In genomic region chr11:96388891-96389603, GRCh38 we compare ENCODE assay signal across 8 cellular contexts. TPM values are rescaled to one million over a fixed set of nuclear protein-coding genes. Genes with fewer than 3 reads are reported as not detected.
A peak's percentile ranks its signal among the peaks of the same experiment; 100 is the strongest.
DNase-seq lines count a peak whose midpoint lies in the region; ATAC-seq and TF ChIP-seq lines count a peak whose summit lies in the region.

No MANE protein-coding gene starts in this region.

- peaks cover 1% of the 10 kb centered on the region for H3K79me2 ChIP-seq in mesendoderm (ENCODE audit: control insufficient read depth, insufficient read depth, low read length)

- H3K27ac ChIP-seq in CD4-positive, CD25-positive, alpha-beta regulatory T cell (ENCODE audit: insufficient read depth, low read length, poor library complexity, severe bottlenecking): peak overlapping the region; percentile 84
- H3K27ac ChIP-seq in Panc1 (ENCODE audit: low read length) (peak overlapping the region; percentile 92), ectodermal cell (ENCODE audit: insufficient read depth, low read depth, low read length, poor library complexity, severe bottlenecking) (peak overlapping the region; percentile 99), mesendoderm (ENCODE audit: low read depth, low read length) (peak overlapping the region; percentile 95), upper lobe of left lung (peak overlapping the region; percentile 92 to 98 (median 94))

- no peak overlapping the region for H3K23ac ChIP-seq in mesendoderm (ENCODE audit: low read length)

- peak overlapping the region; percentile 87 to 97 (median 87) for H3K27ac Mint-ChIP-seq in CD4-positive, CD25-positive, alpha-beta regulatory T cell

- 0 to 1% methylated on average over 17 to 18 of the region's 21 CpGs for WGBS in ectodermal cell, 2 experiments
- WGBS in mesendoderm (ENCODE audit: extremely low coverage, insufficient coverage, low lambda C conversion rate): no CpG with 5 or more reads among the region's 21 CpGs
- WGBS in upper lobe of left lung, 2 donors: 0 to 1% methylated on average over 18 to 21 of the region's 21 CpGs

- no peaks in the 10 kb centered on the region for H3K9me3 ChIP-seq in CD4-positive, CD25-positive, alpha-beta regulatory T cell (ENCODE audit: control insufficient read depth in 2 of 2, low read length in 2 of 2)
- H3K9me3 ChIP-seq in Panc1 (ENCODE audit: control insufficient read depth, insufficient read depth, low read depth, low read length) (no peaks in the 10 kb centered on the region), ectodermal cell (ENCODE audit: control insufficient read depth, low read length) (no peaks in the 10 kb centered on the region), upper lobe of left lung (no peaks in the 10 kb centered on the region)

- no peak overlapping the region for H4K5ac ChIP-seq in mesendoderm (ENCODE audit: low read length)

- POLR2A ChIA-PET in Panc1 (lab: Charles Lee): interaction anchor here (0.6 to 1.3 kb wide), 8 partner anchors 32 to 1325 kb away, joined by 3 to 7 read pairs (median 3); partner anchors contain the start of gene MAML2

- H4K8ac ChIP-seq in mesendoderm (ENCODE audit: low read depth, low read length): no peak overlapping the region

- peak overlapping the region; percentile 82 for H3K9ac ChIP-seq in mesendoderm (ENCODE audit: low read length)

- no peak overlapping the region for H2BK120ac ChIP-seq in mesendoderm (ENCODE audit: low read depth, low read length)

- no peak for DNase-seq in CD4-positive, CD25-positive, alpha-beta regulatory T cell
- DNase-seq in Panc1 (ENCODE audit: low read depth, low spot score): no peak
- DNase-seq in mesendoderm: peak; percentile 84
- peak in 1 of 2 donors; percentile 56 for DNase-seq in upper lobe of left lung
- DNase-seq in GM13976 (ENCODE audit: low spot score): no peak

- peak overlapping the region; percentile 94 for H3K4me3 ChIP-seq in CD4-positive, CD25-positive, alpha-beta regulatory T cell (ENCODE audit: low read depth, low read length)
- peak overlapping the region; percentile 81 to 84 for H3K4me3 ChIP-seq in Panc1 (ENCODE audit: low read depth in 2 of 2, low read length in 2 of 2)
- H3K4me3 ChIP-seq in ectodermal cell (ENCODE audit: insufficient read depth, low read depth, low read length): peak overlapping the region; percentile 82
- peak overlapping the region; percentile 83 for H3K4me3 ChIP-seq in mesendoderm (ENCODE audit: low read length)
- H3K4me3 ChIP-seq in upper lobe of left lung: peak overlapping the region; percentile 86 to 96 (median 93)

- in situ Hi-C loops in Panc1 (cut with HindIII; ENCODE audit: low pct_unique_long_range_greater_than_20kb, low sequenced_read_pairs): no loop called here
- in situ Hi-C loops in GM13976 (cut with MboI; ENCODE audit: low sequenced_read_pairs, unreplicated experiment): no loop called here

- H3K27me3 ChIP-seq in CD4-positive, CD25-positive, alpha-beta regulatory T cell (ENCODE audit: control insufficient read depth, insufficient read depth, low read length): no peaks in the 10 kb centered on the region
- no peaks in the 10 kb centered on the region for H3K27me3 ChIP-seq in Panc1 (ENCODE audit: control insufficient read depth, insufficient read depth, low read length)
- H3K27me3 ChIP-seq in ectodermal cell (ENCODE audit: control insufficient read depth, insufficient read depth, low read length, poor library complexity, severe bottlenecking): no peaks in the 10 kb centered on the region
- H3K27me3 ChIP-seq in mesendoderm (ENCODE audit: insufficient read depth, low read length, poor library complexity): no peaks in the 10 kb centered on the region
- no peaks in the 10 kb centered on the region for H3K27me3 ChIP-seq in upper lobe of left lung

- peak overlapping the region; percentile 6 for H3K4me2 ChIP-seq in mesendoderm (ENCODE audit: low read length)

- TF ChIP-seq CTCF in Panc1 (IDR thresholded peaks at IDR 0.05): no peak
- TF ChIP-seq CTCF in upper lobe of left lung (IDR thresholded peaks at IDR 0.05): no peak
- TF ChIP-seq CTCF in GM13976 (IDR thresholded peaks at IDR 0.05; ENCODE audit: borderline replicate concordance, control extremely low read depth, extremely low read depth, insufficient read depth, missing control alignments): no peak

- H2BK5ac ChIP-seq in mesendoderm (ENCODE audit: low read length): no peak overlapping the region

- no peak for TF ChIP-seq POLR2A in upper lobe of left lung (IDR thresholded peaks at IDR 0.05)

- no peak overlapping the region for H2BK15ac ChIP-seq in mesendoderm (replicated peaks; ENCODE audit: low read depth)

- ATAC-seq in CD4-positive, CD25-positive, alpha-beta regulatory T cell (ENCODE audit: low read depth in 2 of 2): no peak
- peak; percentile 41 for ATAC-seq in GM19035 (IDR thresholded peaks at IDR 0.05; ENCODE audit: unreplicated experiment)
- ATAC-seq in HG03135 (IDR thresholded peaks at IDR 0.05; ENCODE audit: unreplicated experiment): peak; percentile 23
- ATAC-seq in Panc1: peak; percentile 67
- peak; percentile 61 to 64 for ATAC-seq in upper lobe of left lung (ENCODE audit: low FRiP score in 2 of 2)

- no peaks in the 10 kb centered on the region for H3K27me3 Mint-ChIP-seq in CD4-positive, CD25-positive, alpha-beta regulatory T cell

- peak overlapping the region; percentile 5 for H3K4ac ChIP-seq in mesendoderm (ENCODE audit: low read depth, low read length)

- peaks cover 44 to 65% (median 53%) of the 10 kb centered on the region in 4 donors for H3K4me1 Mint-ChIP-seq in CD4-positive, CD25-positive, alpha-beta regulatory T cell

- peaks cover 7% of the 10 kb centered on the region for H3K36me3 ChIP-seq in CD4-positive, CD25-positive, alpha-beta regulatory T cell (ENCODE audit: control insufficient read depth, insufficient read depth, low read length)
- H3K36me3 ChIP-seq in Panc1 (ENCODE audit: control insufficient read depth, insufficient read depth, low read length): peaks cover 9% of the 10 kb centered on the region
- H3K36me3 ChIP-seq in ectodermal cell (ENCODE audit: control insufficient read depth, insufficient read depth, low read length): peaks cover 2% of the 10 kb centered on the region
- no peaks in the 10 kb centered on the region for H3K36me3 ChIP-seq in mesendoderm (ENCODE audit: control insufficient read depth, insufficient read depth, low read length)
- H3K36me3 ChIP-seq in upper lobe of left lung: no peaks in the 10 kb centered on the region

- peak overlapping the region; percentile 85 for H3K56ac ChIP-seq in mesendoderm (ENCODE audit: low read length)

- CTCF ChIA-PET in Panc1 (lab: Charles Lee): interaction anchor here (0.6 to 1.5 kb wide), 5 partner anchors 46 to 1322 kb away, joined by 3 to 6 read pairs (median 4); no protein-coding TSS in a partner anchor

- intact Hi-C loops in Panc1 (cut with micrococcal nuclease; ENCODE audit: unreplicated experiment): no loop called here

- no TSS peak for BruUV-seq in Panc1 (replicated peaks; lab: Mats Ljungman, UMichigan)

- H3K4me3 Mint-ChIP-seq in CD4-positive, CD25-positive, alpha-beta regulatory T cell: peak overlapping the region; percentile 93 to 98 (median 96)

- H3K18ac ChIP-seq in mesendoderm (ENCODE audit: low read length): peak overlapping the region; percentile 35

- peaks cover 0 to 2% (median 0%) of the 10 kb centered on the region in 7 donors for H3K9me3 Mint-ChIP-seq in CD4-positive, CD25-positive, alpha-beta regulatory T cell

- TF ChIP-seq EP300 in upper lobe of left lung (IDR thresholded peaks at IDR 0.05): no peak

- no peak overlapping the region for H2AK5ac ChIP-seq in mesendoderm (ENCODE audit: low read length)

- peaks cover 12% of the 10 kb centered on the region for H3K36me3 Mint-ChIP-seq in CD4-positive, CD25-positive, alpha-beta regulatory T cell

- H3K4me1 ChIP-seq in CD4-positive, CD25-positive, alpha-beta regulatory T cell (ENCODE audit: control insufficient read depth, insufficient read depth, low read length, poor library complexity, severe bottlenecking): peaks cover 30% of the 10 kb centered on the region
- H3K4me1 ChIP-seq in Panc1 (ENCODE audit: control insufficient read depth, insufficient read depth, low read length): peaks cover 24% of the 10 kb centered on the region
- peaks cover 4% of the 10 kb centered on the region for H3K4me1 ChIP-seq in ectodermal cell (ENCODE audit: control insufficient read depth, insufficient read depth, low read length)
- H3K4me1 ChIP-seq in mesendoderm (ENCODE audit: control insufficient read depth, low read depth, low read length): no peaks in the 10 kb centered on the region
- H3K4me1 ChIP-seq in upper lobe of left lung: peaks cover 16 to 33% (median 22%) of the 10 kb centered on the region in 4 donors

- H3K79me1 ChIP-seq in mesendoderm (ENCODE audit: low read length): no peaks in the 10 kb centered on the region

RNA-seq across cellular contexts. Expression of gene CCDC82, which starts 0.7 kb away (rescaled TPM):
- 37.3 TPM for total RNA-seq in CD4-positive, CD25-positive, alpha-beta regulatory T cell
- 10 to 100 TPM; 22.2 to 27.8 (median 24.8) TPM for polyA plus RNA-seq in CD4-positive, CD25-positive, alpha-beta regulatory T cell
- total RNA-seq in Panc1 (2021; ENCODE audit: unreplicated experiment): 25.3 TPM
- polyA plus RNA-seq in Panc1 (2012; ENCODE audit: insufficient read length): 9.2 TPM
- polyA plus RNA-seq in ectodermal cell (2013, experiment 1 of 4): 36.7 TPM
- polyA plus RNA-seq in ectodermal cell (2013, experiment 2 of 4): 33.5 TPM
- 27.5 TPM for polyA plus RNA-seq in ectodermal cell (2013, experiment 3 of 4)
- 32.1 TPM for polyA plus RNA-seq in ectodermal cell (2013, experiment 4 of 4)
- 24.0 TPM for polyA plus RNA-seq in mesendoderm (2013, experiment 1 of 2)
- 23.1 TPM for polyA plus RNA-seq in mesendoderm (2013, experiment 2 of 2)
- total RNA-seq in upper lobe of left lung: 100 to 1,000 TPM in 1 of 6 donors, 10 to 100 TPM in 5; 21.0 to 116 (median 32.9) TPM

RNA-seq across cellular contexts. Expression of gene JRKL, which starts 0.8 kb away (rescaled TPM):
- 4.4 TPM for total RNA-seq in CD4-positive, CD25-positive, alpha-beta regulatory T cell
- 1 to 10 TPM; 2.1 to 5.3 (median 3.2) TPM for polyA plus RNA-seq in CD4-positive, CD25-positive, alpha-beta regulatory T cell
- total RNA-seq in Panc1 (2021; ENCODE audit: unreplicated experiment) (9.6 TPM), upper lobe of left lung (10 to 100 TPM in 2 of 6 donors, 1 to 10 TPM in 4; 2.8 to 18.7 (median 7.8) TPM)
- polyA plus RNA-seq in Panc1 (2012; ENCODE audit: insufficient read length): 5.1 TPM
- polyA plus RNA-seq in ectodermal cell (2013, experiment 1 of 4): 13.8 TPM
- polyA plus RNA-seq in ectodermal cell (2013, experiment 2 of 4): 13.8 TPM
- 8.6 TPM for polyA plus RNA-seq in ectodermal cell (2013, experiment 3 of 4)
- 11.8 TPM for polyA plus RNA-seq in ectodermal cell (2013, experiment 4 of 4)
- 3.3 TPM for polyA plus RNA-seq in mesendoderm (2013, experiment 1 of 2)
- polyA plus RNA-seq in mesendoderm (2013, experiment 2 of 2): 3.2 TPM

RNA-seq across cellular contexts. Expression of gene MAML2, which starts 46.1 kb away (rescaled TPM):
- 35.6 TPM for total RNA-seq in CD4-positive, CD25-positive, alpha-beta regulatory T cell
- polyA plus RNA-seq in CD4-positive, CD25-positive, alpha-beta regulatory T cell: 1 to 10 TPM; 4.1 to 9.3 (median 7.8) TPM
- total RNA-seq in Panc1 (2021; ENCODE audit: unreplicated experiment) (2.9 TPM), upper lobe of left lung (10 to 100 TPM; 19.5 to 36.6 (median 26.3) TPM)
- 1.9 TPM for polyA plus RNA-seq in Panc1 (2012; ENCODE audit: insufficient read length)
- 4.2 TPM for polyA plus RNA-seq in ectodermal cell (2013, experiment 1 of 4)
- 5.1 TPM for polyA plus RNA-seq in ectodermal cell (2013, experiment 2 of 4)
- polyA plus RNA-seq in ectodermal cell (2013, experiment 3 of 4): 5.0 TPM
- polyA plus RNA-seq in ectodermal cell (2013, experiment 4 of 4): 7.1 TPM
- polyA plus RNA-seq in mesendoderm (2013, experiment 1 of 2): 2.9 TPM
- polyA plus RNA-seq in mesendoderm (2013, experiment 2 of 2): 3.1 TPM

Comparison
In these comparisons a context has a peak if more than half of its experiments do, and no peak if none do; other contexts are left out.
1. ATAC-seq: peak in GM19035 (single experiment), HG03135 (single experiment), Panc1 (single experiment) and upper lobe of left lung (2 of 2); none in CD4-positive, CD25-positive, alpha-beta regulatory T cell (0 of 2).
2. Peak in every context shown above with its lines, with median percentiles within 50 percentile points of each other: H3K27ac ChIP-seq and H3K4me3 ChIP-seq.